13 cellular contexts compared by ENCODE assay signal in genomic region chr11:2096001-2096918, GRCh38. TPM values are rescaled to one million over a fixed set of nuclear protein-coding genes. Genes with fewer than 3 reads are reported as not detected.
DNase-seq lines count a peak whose midpoint lies in the region; ATAC-seq and TF ChIP-seq lines count a peak whose summit lies in the region.
"Had no signal": no experiment of that assay in that cellular context is flagged by ENCODE, and none has a peak within 500 bp of the region (broad histone marks: within the 10 kb centered on the region; RNA-seq: fewer than 3 reads in every experiment).

No MANE protein-coding gene starts in this region.

- H3K4me2 ChIP-seq in GM23248 (ENCODE audit: unreplicated experiment): peak overlapping the region; percentile 80

- intact Hi-C loops in left ventricle myocardium inferior (cut with micrococcal nuclease): no loop called here
- intact Hi-C loops in spleen (cut with DNase I; ENCODE audit: low total_unique reads): no loop called here

- peak overlapping the region; percentile 63 for H3K9ac ChIP-seq in GM23248

- 0 out of 2 replicates have a peak overlapping the region, but pooled peaks have one; percentile 58 for H2AFZ ChIP-seq in GM23248

- TF ChIP-seq CTCF in WI38 (IDR thresholded peaks at IDR 0.05; ENCODE audit: low read depth, low read length): no peak
- no peak for TF ChIP-seq CTCF in left ventricle myocardium inferior (IDR thresholded peaks at IDR 0.05; ENCODE audit: borderline replicate concordance)
- no peak for TF ChIP-seq CTCF in spleen (IDR thresholded peaks at IDR 0.05 in 8 of 11, conservative IDR thresholded peaks at IDR 0.05 in 3 of 11)
- no peak for TF ChIP-seq CTCF in coronary artery (IDR thresholded peaks at IDR 0.05)
- TF ChIP-seq CTCF in GM10248 (IDR thresholded peaks at IDR 0.05; ENCODE audit: control extremely low read depth, extremely low read depth, low read depth, missing control alignments): no peak

- no peaks in the 10 kb centered on the region for H3K9me2 ChIP-seq in GM23248 (ENCODE audit: insufficient read depth)

- POLR2A ChIA-PET in GM10248 (lab: Yijun Ruan, JAX): no interaction called here

- H3K27ac ChIP-seq in GM23248: peak overlapping the region; percentile 52
- peak overlapping the region; percentile 90 for H3K27ac ChIP-seq in left ventricle myocardium inferior (replicated peaks)
- peak overlapping the region in 6 of 8 donors; percentile 61 to 81 (median 74) for H3K27ac ChIP-seq in spleen
- peak overlapping the region in 1 of 2 donors; percentile 75 for H3K27ac ChIP-seq in coronary artery

- H3K4me3 ChIP-seq in GM23248 (0 out of 2 replicates have a peak overlapping the region, but pooled peaks have one; percentile 16), WI38 (ENCODE audit: low read depth, low read length) (peak overlapping the region; percentile 27), left ventricle myocardium inferior (peak overlapping the region; percentile 29), spleen (no peak overlapping the region), coronary artery (no peak overlapping the region)
- H3K4me3 ChIP-seq: dorsolateral prefrontal cortex had no signal

- ATAC-seq in GM21786 (IDR thresholded peaks at IDR 0.05; ENCODE audit: unreplicated experiment): no peak

- TF ChIP-seq POLR2A in spleen (IDR thresholded peaks at IDR 0.05): no peak

- no peaks in the 10 kb centered on the region for H3K36me3 ChIP-seq in GM23248 (ENCODE audit: low read depth)
- no peaks in the 10 kb centered on the region for H3K36me3 ChIP-seq in left ventricle myocardium inferior
- H3K36me3 ChIP-seq in spleen: no peaks in the 10 kb centered on the region

- in situ Hi-C loops in GM23248 (cut with MboI): no loop called here

- H4K20me1 ChIP-seq in GM23248 (ENCODE audit: insufficient read depth): no peaks in the 10 kb centered on the region

- peak; percentile 56 for DNase-seq in GM23248
- DNase-seq in left ventricle myocardium inferior: no peak
- peak; percentile 59 for DNase-seq in spleen
- DNase-seq in coronary artery (ENCODE audit: low spot score): no peak
- DNase-seq in H4 (ENCODE audit: low spot score): no peak
- DNase-seq in GM10248 (ENCODE audit: extremely low spot score): no peak
- DNase-seq: activated CD4-positive, alpha-beta T cell treated with anti-CD3 and anti-CD28 coated beads for 4 hours; DMS153; NCI-H1048; NCI-H524 had no signal

- H3K9me3 ChIP-seq in GM23248 (ENCODE audit: low read depth) (no peaks in the 10 kb centered on the region), left ventricle myocardium inferior (replicated peaks) (no peaks in the 10 kb centered on the region), spleen (no peaks in the 10 kb centered on the region)

- H3K4me1 ChIP-seq in GM23248 (ENCODE audit: insufficient read depth) (peaks cover 38% of the 10 kb centered on the region), left ventricle myocardium inferior (peaks cover 77% of the 10 kb centered on the region), spleen (peaks cover 3 to 54% (median 24%) of the 10 kb centered on the region in 6 donors)

- CTCF ChIA-PET in GM10248 (lab: Yijun Ruan, JAX): interaction anchor here (2.0 kb wide), 1 partner anchor 55 kb away, joined by 7 read pairs; no protein-coding TSS in a partner anchor

- no peaks in the 10 kb centered on the region for H3K27me3 ChIP-seq in GM23248 (replicated peaks; ENCODE audit: insufficient read depth)
- H3K27me3 ChIP-seq in left ventricle myocardium inferior (ENCODE audit: low read depth): no peaks in the 10 kb centered on the region
- peaks cover 0 to 35% (median 0%) of the 10 kb centered on the region in 7 donors for H3K27me3 ChIP-seq in spleen (replicated peaks in 1 of 7)

- H3K79me2 ChIP-seq in GM23248 (ENCODE audit: insufficient read depth): no peaks in the 10 kb centered on the region

- no peaks in the 10 kb centered on the region; the same call in 1 of the 2 replicates for H3F3A ChIP-seq in GM23248 (ENCODE audit: insufficient read depth)

- 62 to 67% methylated on average over 9 to 19 of the region's 19 CpGs for WGBS in GM23248 (ENCODE audit: low coverage in 1 of 2, low lambda C conversion rate in 2 of 2, missing lambda C conversion rate in 2 of 2), 2 experiments
- 85 to 94% (median 91%) methylated on average over 13 to 19 of the region's 19 CpGs for WGBS in spleen, 5 donors

RNA-seq across cellular contexts. Expression of gene IGF2, which starts 42.9 kb away (rescaled TPM):
- total RNA-seq in GM23248 (2014; rRNA removed; shearing (Covaris generic)): not detected in 2 replicates
- 0.06 and 0.18 TPM in 2 replicates for polyA plus RNA-seq in GM23248 (2016; fragmentation: Nextera tagmentation; extraction: Ambion mirVana)
- total RNA-seq in left ventricle myocardium inferior: 75.0 TPM
- 10 to 100 TPM; 10.2 to 66.6 (median 25.7) TPM for total RNA-seq in spleen
- polyA plus RNA-seq in spleen: 1 to 10 TPM in 2 of 3 donors, under 1 TPM in 1; 0.74 to 9.8 (median 4.0) TPM
- 0.60 and 2.0 TPM in 2 replicates for total RNA-seq in H4 (2014; rRNA removed; shearing (Covaris generic))

Comparison
In these comparisons a context has a peak if more than half of its experiments do, and no peak if none do; other contexts are left out.
1. DNase-seq: peak in GM23248 (single experiment) and spleen (single experiment); none in left ventricle myocardium inferior (single experiment), coronary artery (single experiment), H4 (single experiment) and GM10248 (single experiment).
2. H3K4me3 ChIP-seq: peak in GM23248 (single experiment), WI38 (single experiment) and left ventricle myocardium inferior (single experiment); none in spleen (0 of 8) and coronary artery (single experiment).